8 cellular contexts compared by ENCODE assay signal in genomic region chr10:25174461-25175230, GRCh38. TPM values are rescaled to one million over a fixed set of nuclear protein-coding genes. Genes with fewer than 3 reads are reported as not detected.
DNase-seq lines count a peak whose midpoint lies in the region; ATAC-seq lines count a peak whose summit lies in the region.

A gene with protein sequence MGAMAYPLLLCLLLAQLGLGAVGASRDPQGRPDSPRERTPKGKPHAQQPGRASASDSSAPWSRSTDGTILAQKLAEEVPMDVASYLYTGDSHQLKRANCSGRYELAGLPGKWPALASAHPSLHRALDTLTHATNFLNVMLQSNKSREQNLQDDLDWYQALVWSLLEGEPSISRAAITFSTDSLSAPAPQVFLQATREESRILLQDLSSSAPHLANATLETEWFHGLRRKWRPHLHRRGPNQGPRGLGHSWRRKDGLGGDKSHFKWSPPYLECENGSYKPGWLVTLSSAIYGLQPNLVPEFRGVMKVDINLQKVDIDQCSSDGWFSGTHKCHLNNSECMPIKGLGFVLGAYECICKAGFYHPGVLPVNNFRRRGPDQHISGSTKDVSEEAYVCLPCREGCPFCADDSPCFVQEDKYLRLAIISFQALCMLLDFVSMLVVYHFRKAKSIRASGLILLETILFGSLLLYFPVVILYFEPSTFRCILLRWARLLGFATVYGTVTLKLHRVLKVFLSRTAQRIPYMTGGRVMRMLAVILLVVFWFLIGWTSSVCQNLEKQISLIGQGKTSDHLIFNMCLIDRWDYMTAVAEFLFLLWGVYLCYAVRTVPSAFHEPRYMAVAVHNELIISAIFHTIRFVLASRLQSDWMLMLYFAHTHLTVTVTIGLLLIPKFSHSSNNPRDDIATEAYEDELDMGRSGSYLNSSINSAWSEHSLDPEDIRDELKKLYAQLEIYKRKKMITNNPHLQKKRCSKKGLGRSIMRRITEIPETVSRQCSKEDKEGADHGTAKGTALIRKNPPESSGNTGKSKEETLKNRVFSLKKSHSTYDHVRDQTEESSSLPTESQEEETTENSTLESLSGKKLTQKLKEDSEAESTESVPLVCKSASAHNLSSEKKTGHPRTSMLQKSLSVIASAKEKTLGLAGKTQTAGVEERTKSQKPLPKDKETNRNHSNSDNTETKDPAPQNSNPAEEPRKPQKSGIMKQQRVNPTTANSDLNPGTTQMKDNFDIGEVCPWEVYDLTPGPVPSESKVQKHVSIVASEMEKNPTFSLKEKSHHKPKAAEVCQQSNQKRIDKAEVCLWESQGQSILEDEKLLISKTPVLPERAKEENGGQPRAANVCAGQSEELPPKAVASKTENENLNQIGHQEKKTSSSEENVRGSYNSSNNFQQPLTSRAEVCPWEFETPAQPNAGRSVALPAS (N-terminal part only) (plus strand): TSS chr10:25175001. CDS start chr10:25175421, 420 bp downstream.

- H3K9me3 Mint-ChIP-seq in CD8-positive, alpha-beta memory T cell: peaks cover 0 to 14% (median 8%) of the 10 kb centered on the region in 5 donors

- peaks cover 30 to 53% of the 10 kb centered on the region in 2 donors for H3K27me3 Mint-ChIP-seq in CD8-positive, alpha-beta memory T cell

- peak; percentile 54 for ATAC-seq in HG02610 (IDR thresholded peaks at IDR 0.05; ENCODE audit: unreplicated experiment)
- no peak for ATAC-seq in GM18517 (IDR thresholded peaks at IDR 0.05; ENCODE audit: unreplicated experiment)

- H3K27ac Mint-ChIP-seq in CD8-positive, alpha-beta memory T cell: no peak within 1 kb of the TSS

- no peak within 1 kb of the TSS for H3K4me3 ChIP-seq in CD8-positive, alpha-beta memory T cell (ENCODE audit: low read length)

- no peaks in the 10 kb centered on the region for H3K4me1 ChIP-seq in CD8-positive, alpha-beta memory T cell (ENCODE audit: insufficient read depth, low read length)

- peak in 3 of 5 donors; percentile 3 to 46 (median 18) for DNase-seq in CD8-positive, alpha-beta memory T cell
- DNase-seq in NCI-H510A (lab: John Stamatoyannopoulos, UW): peak; percentile 49
- peak; percentile 20 for DNase-seq in activated T-cell treated with anti-CD3 and anti-CD28 coated beads for 1 hour (ENCODE audit: low read depth)
- DNase-seq in epidermal melanocyte (ENCODE audit: insufficient read length, low spot score): peak; percentile 86
- DNase-seq in medulla oblongata (ENCODE audit: extremely low spot score): peak; percentile 96
- peak in 2 of 3 experiments; percentile 13 to 50 for DNase-seq in stimulated activated CD4-positive, alpha-beta T cell treated with anti-CD3 and anti-CD28 coated beads, TNF-alpha, amount 100 ng/mL, for 24 hours (ENCODE audit: low read depth in 3 of 3)

- CTCF ChIA-PET in CD8-positive, alpha-beta memory T cell (lab: Charles Lee): no interaction called here

- H3K4me1 Mint-ChIP-seq in CD8-positive, alpha-beta memory T cell: peaks cover 3 to 7% (median 4%) of the 10 kb centered on the region in 3 donors

- H3K9me3 ChIP-seq in CD8-positive, alpha-beta memory T cell (ENCODE audit: low read length): no peaks in the 10 kb centered on the region

- H3K4me3 Mint-ChIP-seq in CD8-positive, alpha-beta memory T cell: peak within 1 kb of the TSS in 3 of 7 donors; percentile 19 to 51 (median 29)

- H3K36me3 Mint-ChIP-seq in CD8-positive, alpha-beta memory T cell: peaks cover 0 to 1% (median 0%) of the 10 kb centered on the region in 3 donors

- POLR2A ChIA-PET in CD8-positive, alpha-beta memory T cell (lab: Charles Lee): no interaction called here

- H3K27me3 ChIP-seq in CD8-positive, alpha-beta memory T cell (ENCODE audit: insufficient read depth, low read length, poor library complexity, severe bottlenecking): peaks cover 23% of the 10 kb centered on the region

- H3K27ac ChIP-seq in CD8-positive, alpha-beta memory T cell (ENCODE audit: low read depth, low read length): no peak within 1 kb of the TSS

- H3K36me3 ChIP-seq in CD8-positive, alpha-beta memory T cell (ENCODE audit: insufficient read depth, low read length): no peaks in the 10 kb centered on the region

RNA-seq across cellular contexts. Expression of the gene that starts here (rescaled TPM):
- total RNA-seq in CD8-positive, alpha-beta memory T cell: not detected
- not detected for polyA plus RNA-seq in CD8-positive, alpha-beta memory T cell

Comparison
In these comparisons a context has a peak if more than half of its experiments do, and no peak if none do; other contexts are left out.
1. Peak in DNase-seq in CD8-positive, alpha-beta memory T cell; RNA of the gene not detected or under 1 TPM.
2. DNase-seq: peak in every context shown above with its lines; median percentile 96 in medulla oblongata; 86 in epidermal melanocyte; 49 in NCI-H510A; 32 in stimulated activated CD4-positive, alpha-beta T cell treated with anti-CD3 and anti-CD28 coated beads, TNF-alpha, amount 100 ng/mL, for 24 hours; 20 in activated T-cell treated with anti-CD3 and anti-CD28 coated beads for 1 hour; 18 in CD8-positive, alpha-beta memory T cell.